In genomic region chr16:11297492-11298142, GRCh38 we compare ENCODE assay signal across 9 cellular contexts. TPM values are rescaled to one million over a fixed set of nuclear protein-coding genes. Genes with fewer than 3 reads are reported as not detected.
DNase-seq lines count a peak whose midpoint lies in the region; ATAC-seq and TF ChIP-seq lines count a peak whose summit lies in the region.
"Had no signal": no experiment of that assay in that cellular context is flagged by ENCODE, and none has a peak within 500 bp of the region (broad histone marks: within the 10 kb centered on the region; RNA-seq: fewer than 3 reads in every experiment).

No MANE protein-coding gene starts in this region.

- no peak overlapping the region for H2BK120ac ChIP-seq in mesendoderm (ENCODE audit: low read depth, low read length)

- peak overlapping the region; percentile 51 for H3K4me3 Mint-ChIP-seq in activated CD4-positive, alpha-beta T cell treated with anti-CD3 and anti-CD28 coated beads, Interleukin-2, amount 10 ng/mL, durations not matched to agents 7 days and 5 days

- H3K4me2 ChIP-seq in mesendoderm (ENCODE audit: low read length), result peak overlapping the region; percentile 25

- peak overlapping the region; percentile 59 for H3K23ac ChIP-seq in mesendoderm (ENCODE audit: low read length)

- no peak overlapping the region for H3K4ac ChIP-seq in mesendoderm (ENCODE audit: low read depth, low read length)

- peak overlapping the region in 5 of 59 donors; percentile 8 to 41 (median 18) for H3K27ac ChIP-seq in dorsolateral prefrontal cortex
- no peak overlapping the region for H3K27ac ChIP-seq in mesendoderm (ENCODE audit: low read depth, low read length)

- H3K27me3 Mint-ChIP-seq in activated CD4-positive, alpha-beta T cell treated with anti-CD3 and anti-CD28 coated beads, Interleukin-2, amount 10 ng/mL, durations not matched to agents 7 days and 5 days, result peaks cover 2% of the 10 kb centered on the region

- no CpG with 5 or more reads among the region's 19 CpGs for WGBS in mesendoderm (ENCODE audit: extremely low coverage, insufficient coverage, low lambda C conversion rate)

- no peaks in the 10 kb centered on the region for H3K9me3 Mint-ChIP-seq in activated CD4-positive, alpha-beta T cell treated with anti-CD3 and anti-CD28 coated beads, Interleukin-2, amount 10 ng/mL, durations not matched to agents 7 days and 5 days

- no peaks in the 10 kb centered on the region for H3K79me2 ChIP-seq in mesendoderm (ENCODE audit: control insufficient read depth, insufficient read depth, low read length)

- peak overlapping the region; percentile 11 for H3K9ac ChIP-seq in mesendoderm (ENCODE audit: low read length)

- peaks cover 6% of the 10 kb centered on the region for H3K4me1 ChIP-seq in mesendoderm (ENCODE audit: control insufficient read depth, low read depth, low read length)

- no peak overlapping the region for H3K18ac ChIP-seq in mesendoderm (ENCODE audit: low read length)

- DNase-seq in NCI-H748 (lab: John Stamatoyannopoulos, UW; ENCODE audit: unreplicated experiment) (peak; percentile 20), NCI-H748 treated with DMSO at 0.1 percent for 48 hours (lab: John Stamatoyannopoulos, UW) (no peak), NCI-H2196 (lab: John Stamatoyannopoulos, UW; ENCODE audit: unreplicated experiment) (peak; percentile 84), dorsolateral prefrontal cortex (peak; percentile 28 to 83 (median 78)), mesendoderm (peak; percentile 49)
- DNase-seq in activated CD4-positive, alpha-beta T cell treated with anti-CD3 and anti-CD28 coated beads, Interleukin-2, amount 10 ng/mL, durations not matched to agents 7 days and 5 days, result peak; percentile 90
- DNase-seq in stimulated activated CD8-positive, alpha-beta memory T cell treated with anti-CD3 and anti-CD28 coated beads, Interleukin-2, amount 100 ng/mL, for 48 hours (ENCODE audit: low read depth in 2 of 2), result peak; percentile 50 to 58

- POLR2A ChIA-PET in activated CD4-positive, alpha-beta T cell treated with anti-CD3 and anti-CD28 coated beads, Interleukin-2, amount 10 ng/mL, durations not matched to agents 7 days and 5 days (lab: Charles Lee), result interaction anchor here (0.5 to 1.2 kb wide), 2 partner anchors 11 to 16 kb away, joined by 3 to 10 read pairs; no protein-coding TSS in a partner anchor

- H4K5ac ChIP-seq in mesendoderm (ENCODE audit: low read length), result no peak overlapping the region

- H3K27me3 ChIP-seq in dorsolateral prefrontal cortex (no peaks in the 10 kb centered on the region), mesendoderm (ENCODE audit: insufficient read depth, low read length, poor library complexity) (no peaks in the 10 kb centered on the region)

- peak in 50 of 56 donors; percentile 9 to 67 (median 40) for TF ChIP-seq CTCF in dorsolateral prefrontal cortex (IDR thresholded peaks at IDR 0.05 in 54 of 56, conservative IDR thresholded peaks at IDR 0.05 in 2 of 56; ENCODE audit: low read depth in 1 of 56, partially characterized antibody in 56 of 56)

- H3K56ac ChIP-seq in mesendoderm (ENCODE audit: low read length), result peak overlapping the region; percentile 81

- no peak overlapping the region for H2AK5ac ChIP-seq in mesendoderm (ENCODE audit: low read length)

- no peaks in the 10 kb centered on the region for H3K36me3 ChIP-seq in mesendoderm (ENCODE audit: control insufficient read depth, insufficient read depth, low read length)

- peaks cover 77% of the 10 kb centered on the region for H3K4me1 Mint-ChIP-seq in activated CD4-positive, alpha-beta T cell treated with anti-CD3 and anti-CD28 coated beads, Interleukin-2, amount 10 ng/mL, durations not matched to agents 7 days and 5 days

- no peak overlapping the region for H4K8ac ChIP-seq in mesendoderm (ENCODE audit: low read depth, low read length)

- H2BK5ac ChIP-seq in mesendoderm (ENCODE audit: low read length), result no peak overlapping the region

- no peaks in the 10 kb centered on the region for H3K36me3 Mint-ChIP-seq in activated CD4-positive, alpha-beta T cell treated with anti-CD3 and anti-CD28 coated beads, Interleukin-2, amount 10 ng/mL, durations not matched to agents 7 days and 5 days (ENCODE audit: low read depth)

- H2BK15ac ChIP-seq in mesendoderm (replicated peaks; ENCODE audit: low read depth), result no peak overlapping the region

- peak overlapping the region in 56 of 59 donors; percentile 3 to 58 (median 40) for H3K4me3 ChIP-seq in dorsolateral prefrontal cortex
- no peak overlapping the region for H3K4me3 ChIP-seq in mesendoderm (ENCODE audit: low read length)

- CTCF ChIA-PET in activated CD4-positive, alpha-beta T cell treated with anti-CD3 and anti-CD28 coated beads, Interleukin-2, amount 10 ng/mL, durations not matched to agents 7 days and 5 days (lab: Charles Lee), result interaction anchor here (0.7 to 4.6 kb wide), 9 partner anchors 9 to 334 kb away, joined by 3 to 28 read pairs (median 4); no protein-coding TSS in a partner anchor

- H3K79me1 ChIP-seq in mesendoderm (ENCODE audit: low read length), result no peaks in the 10 kb centered on the region

- intact Hi-C loops in dorsolateral prefrontal cortex (cut with DNase I), result loop anchor here in 1 of 2 donors (2.0 kb wide), 1 partner anchor 327 kb away; no protein-coding TSS in a partner anchor

- peak overlapping the region; percentile 94 for H3K27ac Mint-ChIP-seq in activated CD4-positive, alpha-beta T cell treated with anti-CD3 and anti-CD28 coated beads, Interleukin-2, amount 10 ng/mL, durations not matched to agents 7 days and 5 days

- ATAC-seq in HG02884 (IDR thresholded peaks at IDR 0.05; ENCODE audit: unreplicated experiment), result peak; percentile 71

RNA-seq across cellular contexts. Expression of gene PRM1, which starts 16.5 kb away (rescaled TPM):
- not detected for total RNA-seq in activated CD4-positive, alpha-beta T cell treated with anti-CD3 and anti-CD28 coated beads, Interleukin-2, amount 10 ng/mL, durations not matched to agents 7 days and 5 days
- not detected for total RNA-seq in dorsolateral prefrontal cortex
- polyA plus RNA-seq in mesendoderm (2013, experiment 1 of 2), result 1.9 TPM
- 2.6 TPM for polyA plus RNA-seq in mesendoderm (2013, experiment 2 of 2)
- total RNA-seq: urinary bladder had no signal
- polyA plus RNA-seq: urinary bladder had no signal

RNA-seq across cellular contexts. Expression of gene PRM2, which starts 21.3 kb away (rescaled TPM):
- total RNA-seq in activated CD4-positive, alpha-beta T cell treated with anti-CD3 and anti-CD28 coated beads, Interleukin-2, amount 10 ng/mL, durations not matched to agents 7 days and 5 days, result not detected
- not detected for total RNA-seq in dorsolateral prefrontal cortex
- polyA plus RNA-seq in mesendoderm (2013, experiment 1 of 2), result not detected
- not detected for polyA plus RNA-seq in mesendoderm (2013, experiment 2 of 2)
- total RNA-seq: urinary bladder had no signal
- polyA plus RNA-seq: urinary bladder had no signal

RNA-seq across cellular contexts. Expression of gene PRM3, which starts 24.2 kb away (rescaled TPM):
- total RNA-seq in activated CD4-positive, alpha-beta T cell treated with anti-CD3 and anti-CD28 coated beads, Interleukin-2, amount 10 ng/mL, durations not matched to agents 7 days and 5 days, result not detected
- not detected for total RNA-seq in dorsolateral prefrontal cortex
- polyA plus RNA-seq in mesendoderm (2013, experiment 1 of 2), result not detected
- not detected for polyA plus RNA-seq in mesendoderm (2013, experiment 2 of 2)
- total RNA-seq: urinary bladder had no signal
- polyA plus RNA-seq: urinary bladder had no signal

RNA-seq across cellular contexts. Expression of gene TNP2, which starts 28.5 kb away (rescaled TPM):
- not detected for total RNA-seq in activated CD4-positive, alpha-beta T cell treated with anti-CD3 and anti-CD28 coated beads, Interleukin-2, amount 10 ng/mL, durations not matched to agents 7 days and 5 days
- not detected for total RNA-seq in dorsolateral prefrontal cortex
- polyA plus RNA-seq in mesendoderm (2013, experiment 1 of 2), result not detected
- polyA plus RNA-seq in mesendoderm (2013, experiment 2 of 2), result not detected
- total RNA-seq: urinary bladder had no signal
- polyA plus RNA-seq: urinary bladder had no signal

RNA-seq across cellular contexts. Expression of gene SOCS1, which starts 41.6 kb away (rescaled TPM):
- total RNA-seq in activated CD4-positive, alpha-beta T cell treated with anti-CD3 and anti-CD28 coated beads, Interleukin-2, amount 10 ng/mL, durations not matched to agents 7 days and 5 days, result 100 to 1,000 TPM; 127 to 133 TPM
- 1 to 10 TPM in 25 of 120 experiments, under 1 TPM in 63, not detected in 32; 0.28 to 3.7 (median 0.76) TPM for total RNA-seq in dorsolateral prefrontal cortex
- 62.9 TPM for polyA plus RNA-seq in mesendoderm (2013, experiment 1 of 2)
- 59.7 TPM for polyA plus RNA-seq in mesendoderm (2013, experiment 2 of 2)
